ENCODE assay signal across 8 cellular contexts in the genomic region with DNA sequence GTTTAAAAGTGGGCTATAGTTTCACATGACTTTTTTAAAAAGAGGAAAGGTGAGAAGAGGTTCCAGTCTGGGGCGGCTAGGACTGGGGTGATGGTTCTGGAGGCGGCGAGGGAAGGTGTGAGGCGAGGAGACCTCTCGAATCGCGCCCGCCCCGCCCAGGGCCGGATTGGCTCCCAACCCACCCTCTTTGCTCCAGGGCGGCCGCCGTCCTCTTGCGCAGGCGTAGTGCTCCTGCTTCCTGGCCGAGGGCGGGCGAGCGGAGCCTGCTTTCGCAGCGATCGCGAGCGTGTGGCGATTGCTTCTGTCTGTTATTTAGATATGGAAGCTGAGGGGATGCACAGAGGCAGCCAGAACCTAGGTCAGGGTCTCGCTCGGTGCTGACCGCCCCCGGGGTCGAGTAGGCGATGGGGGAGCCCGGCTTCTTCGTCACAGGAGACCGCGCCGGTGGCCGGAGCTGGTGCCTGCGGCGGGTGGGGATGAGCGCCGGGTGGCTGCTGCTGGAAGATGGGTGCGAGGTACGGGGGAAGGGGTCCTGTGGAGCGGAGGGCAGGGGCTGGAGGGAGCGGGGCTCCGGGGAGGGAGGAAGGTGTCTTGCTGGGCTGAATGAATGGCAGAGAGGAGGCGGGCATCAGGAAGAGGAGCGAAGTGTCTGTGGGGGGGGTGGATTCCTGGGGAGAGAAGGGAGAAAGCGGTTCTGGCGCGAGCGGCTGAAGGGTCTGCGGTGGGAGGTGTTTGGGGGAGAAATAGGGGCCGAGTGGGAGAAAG. TPM values are rescaled to one million over a fixed set of nuclear protein-coding genes. Genes with fewer than 3 reads are reported as not detected.
DNase-seq lines count a peak whose midpoint lies in the region; ATAC-seq and TF ChIP-seq lines count a peak whose summit lies in the region.

A gene with protein sequence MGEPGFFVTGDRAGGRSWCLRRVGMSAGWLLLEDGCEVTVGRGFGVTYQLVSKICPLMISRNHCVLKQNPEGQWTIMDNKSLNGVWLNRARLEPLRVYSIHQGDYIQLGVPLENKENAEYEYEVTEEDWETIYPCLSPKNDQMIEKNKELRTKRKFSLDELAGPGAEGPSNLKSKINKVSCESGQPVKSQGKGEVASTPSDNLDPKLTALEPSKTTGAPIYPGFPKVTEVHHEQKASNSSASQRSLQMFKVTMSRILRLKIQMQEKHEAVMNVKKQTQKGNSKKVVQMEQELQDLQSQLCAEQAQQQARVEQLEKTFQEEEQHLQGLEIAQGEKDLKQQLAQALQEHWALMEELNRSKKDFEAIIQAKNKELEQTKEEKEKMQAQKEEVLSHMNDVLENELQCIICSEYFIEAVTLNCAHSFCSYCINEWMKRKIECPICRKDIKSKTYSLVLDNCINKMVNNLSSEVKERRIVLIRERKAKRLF (plus strand): TSS at position 223 of the 765 bp plus-strand sequence. CDS start 182 bp downstream, at position 405.

- 0 to 1% (median 1%) methylated on average over 54 of the region's 54 CpGs for WGBS in ovary, 3 donors
- under 1% methylated on average over 54 of the region's 54 CpGs for WGBS in thymus

- H3K27me3 Mint-ChIP-seq in activated naive CD8-positive, alpha-beta T cell treated with anti-CD3 and anti-CD28 coated beads, Interleukin-2, amount 10 ng/mL, durations not matched to agents 7 days and 5 days: peaks cover 6% of the 10 kb centered on the region

- peak within 1 kb of the TSS; percentile 90 for H3K27ac Mint-ChIP-seq in activated naive CD8-positive, alpha-beta T cell treated with anti-CD3 and anti-CD28 coated beads, Interleukin-2, amount 10 ng/mL, durations not matched to agents 7 days and 5 days

- H4K20me1 ChIP-seq in SU-DHL-6 (ENCODE audit: low read depth, low read length): peaks cover 9% of the 10 kb centered on the region

- no peaks in the 10 kb centered on the region for H3K9me2 ChIP-seq in SU-DHL-6 (replicated peaks; ENCODE audit: insufficient read depth, low read length)

- no peaks in the 10 kb centered on the region for H3K27me3 ChIP-seq in SU-DHL-6 (ENCODE audit: low read length)
- H3K27me3 ChIP-seq in ovary: no peaks in the 10 kb centered on the region
- H3K27me3 ChIP-seq in thymus (ENCODE audit: control insufficient read depth, insufficient read depth): no peaks in the 10 kb centered on the region

- peaks cover 48% of the 10 kb centered on the region for H3K79me2 ChIP-seq in SU-DHL-6 (ENCODE audit: insufficient read depth, low read length)

- H3K9me3 Mint-ChIP-seq in activated naive CD8-positive, alpha-beta T cell treated with anti-CD3 and anti-CD28 coated beads, Interleukin-2, amount 10 ng/mL, durations not matched to agents 7 days and 5 days: no peaks in the 10 kb centered on the region

- intact Hi-C loops in Right ventricle myocardium inferior (cut with DNase I): no loop called here
- intact Hi-C loops in ovary (cut with DNase I): no loop called here

- no peaks in the 10 kb centered on the region for H3F3A ChIP-seq in SU-DHL-6 (ENCODE audit: insufficient read depth)

- peak; percentile 99 for DNase-seq in GM10248 (ENCODE audit: extremely low spot score)
- DNase-seq in NCI-H1092 treated with DMSO at 0.1 percent for 48 hours (lab: John Stamatoyannopoulos, UW): peak; percentile 84
- peak; percentile 91 for DNase-seq in activated naive CD8-positive, alpha-beta T cell treated with anti-CD3 and anti-CD28 coated beads, Interleukin-2, amount 10 ng/mL, durations not matched to agents 7 days and 5 days
- peak; percentile 97 for DNase-seq in Right ventricle myocardium inferior (ENCODE audit: missing footprints)
- peak; percentile 89 to 95 (median 91) for DNase-seq in ovary

- H3K4me3 Mint-ChIP-seq in activated naive CD8-positive, alpha-beta T cell treated with anti-CD3 and anti-CD28 coated beads, Interleukin-2, amount 10 ng/mL, durations not matched to agents 7 days and 5 days: peak within 1 kb of the TSS; percentile 95

- no peak for TF ChIP-seq POLR2A in ovary (IDR thresholded peaks at IDR 0.05)

- ATAC-seq in HG02588 (IDR thresholded peaks at IDR 0.05; ENCODE audit: unreplicated experiment) (peak; percentile 90), Right ventricle myocardium inferior (peak; percentile 98)
- peak; percentile 99 for ATAC-seq in activated naive CD8-positive, alpha-beta T cell treated with anti-CD3 and anti-CD28 coated beads, Interleukin-2, amount 10 ng/mL, durations not matched to agents 7 days and 5 days (ENCODE audit: low read depth)

- H3K4me3 ChIP-seq in SU-DHL-6 (ENCODE audit: insufficient read depth, low read length, poor library complexity, severe bottlenecking) (peak within 1 kb of the TSS; percentile 73), ovary (peak within 1 kb of the TSS; percentile 74), thymus (ENCODE audit: low read length) (peak within 1 kb of the TSS; percentile 94)

- peak within 1 kb of the TSS; percentile 99 for H2AFZ ChIP-seq in SU-DHL-6 (ENCODE audit: low read depth, low read length, severe bottlenecking)

- H3K4me1 ChIP-seq in ovary (ENCODE audit: insufficient read depth): peaks cover 2% of the 10 kb centered on the region
- H3K4me1 ChIP-seq in thymus (ENCODE audit: control insufficient read depth, insufficient read depth, low read length): peaks cover 4% of the 10 kb centered on the region

- peaks cover 22% of the 10 kb centered on the region for H3K4me1 Mint-ChIP-seq in activated naive CD8-positive, alpha-beta T cell treated with anti-CD3 and anti-CD28 coated beads, Interleukin-2, amount 10 ng/mL, durations not matched to agents 7 days and 5 days

- POLR2A ChIA-PET in GM10248 (lab: Yijun Ruan, JAX): no interaction called here
- POLR2A ChIA-PET in activated naive CD8-positive, alpha-beta T cell treated with anti-CD3 and anti-CD28 coated beads, Interleukin-2, amount 10 ng/mL, durations not matched to agents 7 days and 5 days (lab: Charles Lee): interaction anchor here (0.6 to 1.1 kb wide), 6 partner anchors 13 to 80 kb away, joined by 3 to 4 read pairs (median 3); a partner anchor contains a TSS

- peak within 1 kb of the TSS; percentile 4; the same call in 1 of the 2 replicates for H3K27ac ChIP-seq in SU-DHL-6 (ENCODE audit: low read depth, low read length)
- H3K27ac ChIP-seq in ovary: peak within 1 kb of the TSS; percentile 17 to 47
- peak within 1 kb of the TSS; percentile 74 for H3K27ac ChIP-seq in thymus (ENCODE audit: low read depth)

- CTCF ChIA-PET in GM10248 (lab: Yijun Ruan, JAX): no interaction called here

- peak within 1 kb of the TSS; percentile 80 for H3K9ac ChIP-seq in SU-DHL-6 (ENCODE audit: low read length)

- TF ChIP-seq EP300 in ovary (IDR thresholded peaks at IDR 0.05): no peak

- H3K9me3 ChIP-seq in SU-DHL-6 (ENCODE audit: insufficient read depth, low read length): no peaks in the 10 kb centered on the region
- H3K9me3 ChIP-seq in ovary: no peaks in the 10 kb centered on the region
- no peaks in the 10 kb centered on the region for H3K9me3 ChIP-seq in thymus (ENCODE audit: control insufficient read depth)

- TF ChIP-seq CTCF in GM10248 (IDR thresholded peaks at IDR 0.05; ENCODE audit: control extremely low read depth, extremely low read depth, low read depth, missing control alignments) (no peak), SU-DHL-6 (IDR thresholded peaks at IDR 0.05; ENCODE audit: insufficient read depth, low read length, poor library complexity, severe bottlenecking) (no peak), ovary (IDR thresholded peaks at IDR 0.05) (no peak)

- peak within 1 kb of the TSS; percentile 75 for H3K4me2 ChIP-seq in SU-DHL-6 (ENCODE audit: low read depth, low read length, poor library complexity, severe bottlenecking)

- H3K36me3 ChIP-seq in SU-DHL-6 (ENCODE audit: low read length): no peaks in the 10 kb centered on the region
- H3K36me3 ChIP-seq in ovary: no peaks in the 10 kb centered on the region
- no peaks in the 10 kb centered on the region for H3K36me3 ChIP-seq in thymus (ENCODE audit: control insufficient read depth, insufficient read depth)

- H3K36me3 Mint-ChIP-seq in activated naive CD8-positive, alpha-beta T cell treated with anti-CD3 and anti-CD28 coated beads, Interleukin-2, amount 10 ng/mL, durations not matched to agents 7 days and 5 days: peaks cover 5% of the 10 kb centered on the region

RNA-seq across cellular contexts. Expression of the gene that starts here (rescaled TPM):
- total RNA-seq in activated naive CD8-positive, alpha-beta T cell treated with anti-CD3 and anti-CD28 coated beads, Interleukin-2, amount 10 ng/mL, durations not matched to agents 7 days and 5 days: 10 to 100 TPM; 22.0 to 24.8 TPM
- total RNA-seq in Right ventricle myocardium inferior (14.9 TPM), ovary (10 to 100 TPM in 6 of 7 donors, 1 to 10 TPM in 1; 10.0 to 19.9 (median 17.6) TPM)
- polyA plus RNA-seq in ovary (10 to 100 TPM; 15.3 to 27.1 TPM), thymus (12.5 TPM)

Comparison
In these comparisons a context has a peak if more than half of its experiments do, and no peak if none do; other contexts are left out.
1. Peak in every context shown above with its lines: DNase-seq, ATAC-seq, H3K4me3 ChIP-seq and H3K27ac ChIP-seq.
2. H3K27ac ChIP-seq: peak in every context shown above with its lines; median percentile 74 in thymus; 32 in ovary; 4 in SU-DHL-6.